Comparison of ENCODE assay signal across 10 cellular contexts in the genomic region with DNA sequence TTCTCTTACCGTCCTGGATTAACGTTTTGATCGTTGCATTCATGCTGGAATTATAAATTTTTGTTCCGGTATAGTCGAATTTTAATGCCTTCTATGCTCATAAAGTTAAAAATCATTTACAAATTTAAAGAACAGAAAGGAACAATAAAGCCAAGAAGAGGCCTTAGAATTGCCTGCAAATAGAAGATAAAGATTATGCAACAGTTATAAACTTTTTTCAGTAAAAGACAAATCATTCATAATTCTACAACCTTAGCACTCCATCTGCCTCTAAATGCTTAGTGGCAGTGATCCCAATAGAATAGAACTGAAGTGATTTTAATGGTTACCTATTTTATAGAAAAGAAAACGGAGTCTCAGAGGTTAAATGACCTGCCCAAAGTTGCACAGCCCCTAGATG.
"Had no signal": no experiment of that assay in that cellular context is flagged by ENCODE, and none has a peak within 500 bp of the region (broad histone marks: within the 10 kb centered on the region; RNA-seq: fewer than 3 reads in every experiment).

No MANE protein-coding gene starts in this region.

- ATAC-seq: activated CD4-positive, CD25-positive, alpha-beta regulatory T cell treated with anti-CD3 and anti-CD28 coated beads, Interleukin-2, amount 50 U/mL, for 24 hours; activated T-cell treated with anti-CD3 and anti-CD28 coated beads, Interleukin-2, amount 50 U/mL, for 4 hours; stimulated activated memory B cell treated with anti-CD40 and anti-IgM and Interleukin-4, amounts not matched to agents 10 μg/mL and 1 μg/mL and 100 μg/mL, for 72 hours had no signal

- H3K27ac ChIP-seq: pancreas had no signal

- H3K27me3 ChIP-seq: breast epithelium, pancreas had no signal

- H3K4me1 Mint-ChIP-seq: stimulated activated memory B cell treated with anti-CD40 and anti-IgM and Interleukin-4, amounts not matched to agents 10 μg/mL and 1 μg/mL and 100 μg/mL, for 72 hours had no signal

- H3K36me3 ChIP-seq: breast epithelium, pancreas had no signal

- H3K36me3 Mint-ChIP-seq: stimulated activated memory B cell treated with anti-CD40 and anti-IgM and Interleukin-4, amounts not matched to agents 10 μg/mL and 1 μg/mL and 100 μg/mL, for 72 hours had no signal

- DNase-seq: activated CD4-positive, alpha-beta T cell treated with anti-CD3 and anti-CD28 coated beads, Interleukin-2, amount 50 U/mL, for 4 hours; activated effector memory CD4-positive, alpha-beta T cell treated with anti-CD3 and anti-CD28 coated beads, Interleukin-2, amount 50 U/mL, for 16 hours; activated T-cell treated with anti-CD3 and anti-CD28 coated beads, Interleukin-2, amount 50 U/mL, for 4 hours; pancreas had no signal

- H3K9me3 ChIP-seq: breast epithelium, pancreas had no signal

- H3K27me3 Mint-ChIP-seq: stimulated activated memory B cell treated with anti-CD40 and anti-IgM and Interleukin-4, amounts not matched to agents 10 μg/mL and 1 μg/mL and 100 μg/mL, for 72 hours had no signal

- H3K4me3 ChIP-seq: breast epithelium, pancreas had no signal

- H3K4me3 Mint-ChIP-seq: activated naive CD8-positive, alpha-beta T cell; activated T-cell treated with anti-CD3 and anti-CD28 coated beads, Interleukin-2, amount 50 U/mL, for 4 hours; endodermal cell; neural crest cell; stimulated activated memory B cell treated with anti-CD40 and anti-IgM and Interleukin-4, amounts not matched to agents 10 μg/mL and 1 μg/mL and 100 μg/mL, for 72 hours had no signal

- H3K27ac Mint-ChIP-seq: activated naive CD8-positive, alpha-beta T cell; stimulated activated memory B cell treated with anti-CD40 and anti-IgM and Interleukin-4, amounts not matched to agents 10 μg/mL and 1 μg/mL and 100 μg/mL, for 72 hours had no signal
